7 cellular contexts compared by ENCODE assay signal in the genomic region with DNA sequence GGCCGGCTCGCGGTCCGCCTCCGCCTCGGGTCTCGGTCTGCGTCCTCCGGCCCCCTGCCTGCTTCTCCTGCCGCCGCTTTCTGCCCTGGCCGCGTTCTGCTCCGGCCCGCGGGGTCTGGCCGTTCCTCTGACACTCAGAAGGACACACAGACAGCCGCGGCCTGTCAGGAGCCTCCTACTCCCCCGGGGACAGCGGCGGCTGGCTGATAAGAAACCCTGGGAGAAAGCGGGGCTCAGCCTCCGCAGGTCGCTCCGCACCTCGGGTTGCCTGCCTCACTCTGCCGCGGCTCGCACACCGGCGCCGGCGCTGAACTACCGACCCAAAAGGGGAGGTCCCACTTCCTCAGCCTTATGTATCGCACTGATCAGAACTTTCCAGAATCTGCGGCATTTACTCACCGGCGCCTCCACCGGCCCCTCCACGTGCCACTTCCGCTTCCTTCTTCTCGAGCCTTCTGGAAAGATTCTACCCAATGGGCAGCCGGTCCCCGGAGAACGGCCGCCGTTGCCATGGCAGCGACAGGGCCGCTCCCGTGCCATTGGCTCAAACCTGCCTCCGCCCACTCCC.
DNase-seq lines count a peak whose midpoint lies in the region; ATAC-seq and TF ChIP-seq lines count a peak whose summit lies in the region.

A gene (minus strand): TSS at position 322 of the 568 bp plus-strand sequence. CDS start 322 bp downstream, outside the sequence.

- TF ChIP-seq CTCF in astrocyte of the spinal cord (IDR thresholded peaks at IDR 0.05; ENCODE audit: low read depth, low read length): peak; percentile 32
- TF ChIP-seq CTCF in retinal pigment epithelial cell (conservative IDR thresholded peaks at IDR 0.05; ENCODE audit: low read depth, low read length): peak; percentile 9

- H3K4me3 ChIP-seq in astrocyte of the spinal cord (ENCODE audit: low read depth, low read length) (peak within 1 kb of the TSS; percentile 90), retinal pigment epithelial cell (ENCODE audit: low read length) (peak within 1 kb of the TSS; percentile 84)

- DNase-seq in NCI-H187 (lab: John Stamatoyannopoulos, UW) (peak; percentile 83 to 92), T-helper 2 cell (peak; percentile 95 to 100 (median 99)), astrocyte of the spinal cord (ENCODE audit: low read depth, low spot score) (peak; percentile 99), hypothalamus (lab: John Stamatoyannopoulos, UW) (peak; percentile 63 to 100 (median 97)), retinal pigment epithelial cell (ENCODE audit: low read depth) (peak; percentile 86)

- ATAC-seq in GM18502 (IDR thresholded peaks at IDR 0.05; ENCODE audit: poor library complexity, unreplicated experiment) (peak; percentile 86), HG02938 (IDR thresholded peaks at IDR 0.05; ENCODE audit: unreplicated experiment) (peak; percentile 75)

- in situ Hi-C loops in astrocyte of the spinal cord (cut with HindIII; ENCODE audit: low sequenced_read_pairs): no loop called here

Comparison
In these comparisons a context has a peak if more than half of its experiments do, and no peak if none do; other contexts are left out.
1. Peak in every context shown above with its lines: DNase-seq, ATAC-seq and H3K4me3 ChIP-seq.